29 cellular contexts compared by ENCODE assay signal in the genomic region with DNA sequence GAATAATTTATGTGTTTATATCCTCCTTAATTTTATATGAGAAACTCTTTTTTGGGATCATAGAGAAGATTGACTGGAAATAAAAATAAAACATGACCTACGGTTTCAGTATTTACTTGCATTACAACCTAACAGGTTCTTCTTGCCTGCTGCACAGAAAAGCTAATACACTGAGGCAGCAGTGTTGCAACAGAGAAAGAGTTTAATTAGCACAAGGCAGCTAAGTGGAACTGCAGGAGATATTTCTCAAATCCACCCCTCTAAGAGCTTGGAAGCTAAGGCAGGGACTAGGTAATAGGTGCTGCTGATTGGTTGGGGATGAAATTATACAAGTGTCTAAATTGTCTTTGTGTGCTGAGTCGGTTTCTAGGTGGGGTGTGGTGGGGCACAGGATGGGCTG.
"Had no signal": no experiment of that assay in that cellular context is flagged by ENCODE, and none has a peak within 500 bp of the region (broad histone marks: within the 10 kb centered on the region; RNA-seq: fewer than 3 reads in every experiment).

No MANE protein-coding gene starts in this region.

- H3K4me3 ChIP-seq: adrenal gland, ascending aorta, body of pancreas, cardiac muscle cell had no signal

- H3K4me1 ChIP-seq: adrenal gland, ascending aorta, body of pancreas had no signal

- H3K36me3 ChIP-seq: adrenal gland, ascending aorta, brain microvascular endothelial cell, cardiac muscle cell had no signal

- H3K27ac ChIP-seq: adrenal gland, ascending aorta, body of pancreas, brain microvascular endothelial cell, cardiac muscle cell had no signal

- H3K27me3 ChIP-seq: adrenal gland, ascending aorta, body of pancreas, brain microvascular endothelial cell, cardiac muscle cell had no signal

- DNase-seq: activated effector memory CD4-positive, alpha-beta T cell treated with anti-CD3 and anti-CD28 coated beads, Interleukin-2, amount 50 U/mL, for 16 hours; activated effector memory CD4-positive, alpha-beta T cell treated with Interleukin-2 at 50 U/mL for 16 hours; activated gamma-delta T cell; activated gamma-delta T cell treated with Interleukin-2 at 50 U/mL for 16 hours; activated naive CD4-positive, alpha-beta T cell; activated naive CD4-positive, alpha-beta T cell treated with anti-CD3 and anti-CD28 coated beads for 36 hours; activated naive CD4-positive, alpha-beta T cell treated with anti-CD3 and anti-CD28 coated beads, Interleukin-2, amount 10 ng/mL, durations not matched to agents 7 days and 5 days; activated naive CD4-positive, alpha-beta T cell treated with anti-CD3 and anti-CD28 coated beads, Interleukin-2, amount 50 U/mL, for 16 hours; activated naive CD4-positive, alpha-beta T cell treated with Interleukin-2 at 50 U/mL for 16 hours; activated naive CD8-positive, alpha-beta T cell treated with anti-CD3 and anti-CD28 coated beads for 36 hours; activated naive CD8-positive, alpha-beta T cell treated with anti-CD3 and anti-CD28 coated beads, Interleukin-2, amount 10 ng/mL, durations not matched to agents 7 days and 5 days; activated naive CD8-positive, alpha-beta T cell treated with anti-CD3 and anti-CD28 coated beads, Interleukin-2, amount 50 U/mL, for 24 hours; activated T-cell treated with anti-CD3 and anti-CD28 coated beads for 4 hours; activated T-cell treated with anti-CD3 and anti-CD28 coated beads, Interleukin-2, amount 50 U/mL, for 1 hour; activated T-cell treated with anti-CD3 and anti-CD28 coated beads, Interleukin-2, amount 50 U/mL, for 24 hours; activated T-cell treated with anti-CD3 and anti-CD28 coated beads, Interleukin-2, amount 50 U/mL, for 4 hours; activated T-cell treated with anti-CD3 and anti-CD28 coated beads, Interleukin-2, amount 50 U/mL, for 48 hours; activated T-cell treated with anti-CD3 and anti-CD28 coated beads, Interleukin-2, amount 50 U/mL, for 72 hours; adrenal gland; amniotic stem cell; amygdala; aorta; body of pancreas; brain microvascular endothelial cell; caudate nucleus; central memory CD4-positive, alpha-beta T cell; cerebellar nuclear complex had no signal
